ENCODE assay signal across 25 cellular contexts in genomic region chr16:84465154-84465553, GRCh38. TPM values are rescaled to one million over a fixed set of nuclear protein-coding genes. Genes with fewer than 3 reads are reported as not detected.
DNase-seq lines count a peak whose midpoint lies in the region; ATAC-seq and TF ChIP-seq lines count a peak whose summit lies in the region.
"Had no signal": no experiment of that assay in that cellular context is flagged by ENCODE, and none has a peak within 500 bp of the region (broad histone marks: within the 10 kb centered on the region; RNA-seq: fewer than 3 reads in every experiment).

No MANE protein-coding gene starts in this region.

- intact Hi-C loops in cardiac septum (cut with DNase I): no loop called here
- intact Hi-C loops in left ventricle myocardium inferior (cut with micrococcal nuclease): no loop called here
- intact Hi-C loops in upper lobe of right lung (cut with DNase I): no loop called here

- DNase-seq in cardiac septum (ENCODE audit: low spot score): peak; percentile 33
- no peak for DNase-seq in left ventricle myocardium inferior
- DNase-seq in SK-MEL-5 (ENCODE audit: low read depth, low spot score): peak; percentile 7
- no peak for DNase-seq in epithelial cell of proximal tubule (ENCODE audit: low read depth)
- DNase-seq in upper lobe of right lung: peak; percentile 21
- no peak for DNase-seq in 8988T
- no peak for DNase-seq in BE2C
- DNase-seq: activated CD4-positive, alpha-beta T cell treated with anti-CD3 and anti-CD28 coated beads, Interleukin-2, amount 10 ng/mL, durations not matched to agents 24 days and 14 days; activated naive CD4-positive, alpha-beta T cell treated with anti-CD3 and anti-CD28 coated beads, Interleukin-2, amount 10 ng/mL, durations not matched to agents 7 days and 5 days; amniotic stem cell; effector CD4-positive, alpha-beta T cell; hypothalamus; KG1; left cardiac atrium; mammary epithelial cell; NCI-H1417; NCI-H2029; pancreas; SHP77; stimulated activated CD4-positive, alpha-beta T cell treated with anti-CD3 and anti-CD28 coated beads, Interleukin-1b, Interleukin-23, amount 100 ng/mL, for 48 hours; stimulated activated naive CD8-positive, alpha-beta T cell treated with anti-CD3 and anti-CD28 coated beads, Interleukin-15, Interleukin-2, amounts not matched to agents 100 U/mL and 50 U/mL, for 24 hours had no signal

- H3K36me3 ChIP-seq in left ventricle myocardium inferior (peaks cover 20% of the 10 kb centered on the region), upper lobe of right lung (no peaks in the 10 kb centered on the region), BE2C (no peaks in the 10 kb centered on the region)
- H3K36me3 ChIP-seq: pancreas had no signal

- H3K27me3 ChIP-seq in left ventricle myocardium inferior (ENCODE audit: low read depth): no peaks in the 10 kb centered on the region
- no peaks in the 10 kb centered on the region for H3K27me3 ChIP-seq in upper lobe of right lung
- no peaks in the 10 kb centered on the region for H3K27me3 ChIP-seq in BE2C
- H3K27me3 ChIP-seq: BLaER1, pancreas, uterus had no signal

- H3K27ac ChIP-seq in left ventricle myocardium inferior (replicated peaks): no peak overlapping the region
- no peak overlapping the region for H3K27ac ChIP-seq in upper lobe of right lung
- H3K27ac ChIP-seq: BLaER1, pancreas, thoracic aorta, uterus had no signal

- no peak for ATAC-seq in upper lobe of right lung
- ATAC-seq: left cardiac atrium; pancreas; stimulated activated naive CD8-positive, alpha-beta T cell treated with anti-CD3 and anti-CD28 coated beads, Interleukin-15, Interleukin-2, amounts not matched to agents 100 U/mL and 50 U/mL, for 24 hours had no signal

- peaks cover 18% of the 10 kb centered on the region for H3K9me3 ChIP-seq in left ventricle myocardium inferior (replicated peaks)
- peaks cover 4% of the 10 kb centered on the region for H3K9me3 ChIP-seq in upper lobe of right lung
- no peaks in the 10 kb centered on the region for H3K9me3 ChIP-seq in BE2C
- H3K9me3 ChIP-seq: pancreas had no signal

- no peaks in the 10 kb centered on the region for H3K4me1 ChIP-seq in left ventricle myocardium inferior
- no peaks in the 10 kb centered on the region for H3K4me1 ChIP-seq in upper lobe of right lung
- H3K4me1 ChIP-seq in BE2C: no peaks in the 10 kb centered on the region
- H3K4me1 ChIP-seq: pancreas, uterus had no signal

- in situ Hi-C loops in SK-MEL-5 (cut with HindIII; ENCODE audit: low pct_unique_long_range_greater_than_20kb, low sequenced_read_pairs): no loop called here

- TF ChIP-seq CTCF in left ventricle myocardium inferior (IDR thresholded peaks at IDR 0.05; ENCODE audit: borderline replicate concordance) (no peak), epithelial cell of proximal tubule (conservative IDR thresholded peaks at IDR 0.05; ENCODE audit: low read depth, low read length) (peak; percentile 3), upper lobe of right lung (IDR thresholded peaks at IDR 0.05) (no peak), BE2C (IDR thresholded peaks at IDR 0.05; ENCODE audit: low read depth, low read length) (no peak)

- H3K4me3 ChIP-seq in left ventricle myocardium inferior: no peak overlapping the region
- H3K4me3 ChIP-seq in epithelial cell of proximal tubule (ENCODE audit: low read depth, low read length): no peak overlapping the region
- H3K4me3 ChIP-seq in upper lobe of right lung: no peak overlapping the region
- H3K4me3 ChIP-seq in BE2C (ENCODE audit: low read depth, low read length): no peak overlapping the region
- H3K4me3 ChIP-seq: BLaER1, pancreas, smooth muscle cell, thoracic aorta, uterus had no signal

RNA-seq across cellular contexts. Expression of gene MEAK7, which starts 39.3 kb away (rescaled TPM):
- total RNA-seq in cardiac septum (8.5 TPM), left ventricle myocardium inferior (5.3 TPM), epithelial cell of proximal tubule (22.4 and 23.1 TPM in 2 replicates), upper lobe of right lung (10.8 TPM)
- total RNA-seq in SK-MEL-5 (2014; rRNA removed; shearing (Covaris generic)): 4.4 and 6.7 TPM in 2 replicates
- 5.6 and 9.1 TPM in 2 replicates for polyA plus RNA-seq in SK-MEL-5 (2015; cell fraction: cytosol; rRNA removed)
- 11.8 and 12.0 TPM in 2 replicates for polyA plus RNA-seq in SK-MEL-5 (2015; cell fraction: nucleus; rRNA removed)
- polyA plus RNA-seq in BE2C (2012; ENCODE audit: insufficient read depth, insufficient read length, low read depth): 4.6 TPM

Comparison
In these comparisons a context has a peak if more than half of its experiments do, and no peak if none do; other contexts are left out.
1. DNase-seq: peak in cardiac septum (single experiment), SK-MEL-5 (single experiment) and upper lobe of right lung (single experiment); none in left ventricle myocardium inferior (single experiment), epithelial cell of proximal tubule (single experiment), 8988T (single experiment) and BE2C (single experiment).